ENCODE assay signal across 8 cellular contexts in genomic region chr2:165401285-165401852, GRCh38.
DNase-seq lines count a peak whose midpoint lies in the region; ATAC-seq and TF ChIP-seq lines count a peak whose summit lies in the region.

No MANE protein-coding gene starts in this region.

- TF ChIP-seq POLR2A in body of pancreas (IDR thresholded peaks at IDR 0.05) = no peak

- H3K27ac ChIP-seq in body of pancreas (no peak overlapping the region), aorta (ENCODE audit: low read depth in 1 of 2, low read length in 2 of 2) (no peak overlapping the region)

- TF ChIP-seq CTCF in GM13976 (IDR thresholded peaks at IDR 0.05; ENCODE audit: borderline replicate concordance, control extremely low read depth, extremely low read depth, insufficient read depth, missing control alignments) (peak; percentile 52), body of pancreas (IDR thresholded peaks at IDR 0.05) (peak in 6 of 7 experiments; percentile 58 to 83 (median 74))

- intact Hi-C loops in body of pancreas (cut with DNase I) = loop anchor here (10.0 kb wide), 2 partner anchors 353 to 473 kb away; no protein-coding TSS in a partner anchor
- intact Hi-C loops in aorta (cut with DNase I) = loop anchor here (2.0 to 5.0 kb wide), 3 partner anchors 296 to 473 kb away; no protein-coding TSS in a partner anchor

- in situ Hi-C loops in GM13976 (cut with MboI; ENCODE audit: low sequenced_read_pairs, unreplicated experiment) = loop anchor here (25.0 kb wide), 1 partner anchor 461 kb away; no protein-coding TSS in a partner anchor

- 2 to 3% methylated on average over 5 of the region's 5 CpGs for WGBS in body of pancreas, 2 donors
- WGBS in aorta, 2 donors = 0 to 2% methylated on average over 5 of the region's 5 CpGs

- peak; percentile 80 for ATAC-seq in HG03342 (IDR thresholded peaks at IDR 0.05; ENCODE audit: unreplicated experiment)
- ATAC-seq in body of pancreas = peak; percentile 71
- ATAC-seq in left lobe of liver = peak; percentile 83
- peak; percentile 73 for ATAC-seq in aorta (ENCODE audit: low FRiP score)
- no peak for ATAC-seq in HG03039 (IDR thresholded peaks at IDR 0.05; ENCODE audit: unreplicated experiment)

- H3K9me3 ChIP-seq in body of pancreas (no peaks in the 10 kb centered on the region), aorta (ENCODE audit: control insufficient read depth, low read length) (no peaks in the 10 kb centered on the region)

- DNase-seq in AML-193 (lab: John Stamatoyannopoulos, UW) (peak; percentile 56 to 63), GM13976 (ENCODE audit: low spot score) (no peak), NCI-H345 treated with DMSO at 0.1 percent for 48 hours (lab: John Stamatoyannopoulos, UW; ENCODE audit: unreplicated experiment) (peak; percentile 67), body of pancreas (peak in 3 of 4 donors; percentile 9 to 48 (median 20)), left lobe of liver (ENCODE audit: low spot score) (no peak), aorta (no peak)

- H3K36me3 ChIP-seq in body of pancreas (replicated peaks in 1 of 2; ENCODE audit: insufficient read depth in 1 of 2, low read depth in 2 of 2) = no peaks in the 10 kb centered on the region
- no peaks in the 10 kb centered on the region for H3K36me3 ChIP-seq in aorta (ENCODE audit: control insufficient read depth in 1 of 2, insufficient read depth in 2 of 2, low read length in 1 of 2)

- no peaks in the 10 kb centered on the region for H3K4me1 ChIP-seq in body of pancreas
- H3K4me1 ChIP-seq in aorta (ENCODE audit: control insufficient read depth in 1 of 2, insufficient read depth in 2 of 2, low read length in 2 of 2) = no peaks in the 10 kb centered on the region

- no peak overlapping the region for H3K4me3 ChIP-seq in body of pancreas
- H3K4me3 ChIP-seq in aorta (ENCODE audit: low read length in 2 of 2) = no peak overlapping the region

- H3K27me3 ChIP-seq in body of pancreas (no peaks in the 10 kb centered on the region), aorta (ENCODE audit: control insufficient read depth in 1 of 2, insufficient read depth in 2 of 2, low read length in 1 of 2) (no peaks in the 10 kb centered on the region)

Comparison
In these comparisons a context has a peak if more than half of its experiments do, and no peak if none do; other contexts are left out.
1. DNase-seq: peak in AML-193 (2 of 2), NCI-H345 treated with DMSO at 0.1 percent for 48 hours (single experiment) and body of pancreas (3 of 4); none in GM13976 (single experiment), left lobe of liver (single experiment) and aorta (0 of 2).